Comparison of ENCODE assay signal across 8 cellular contexts in the genomic region with DNA sequence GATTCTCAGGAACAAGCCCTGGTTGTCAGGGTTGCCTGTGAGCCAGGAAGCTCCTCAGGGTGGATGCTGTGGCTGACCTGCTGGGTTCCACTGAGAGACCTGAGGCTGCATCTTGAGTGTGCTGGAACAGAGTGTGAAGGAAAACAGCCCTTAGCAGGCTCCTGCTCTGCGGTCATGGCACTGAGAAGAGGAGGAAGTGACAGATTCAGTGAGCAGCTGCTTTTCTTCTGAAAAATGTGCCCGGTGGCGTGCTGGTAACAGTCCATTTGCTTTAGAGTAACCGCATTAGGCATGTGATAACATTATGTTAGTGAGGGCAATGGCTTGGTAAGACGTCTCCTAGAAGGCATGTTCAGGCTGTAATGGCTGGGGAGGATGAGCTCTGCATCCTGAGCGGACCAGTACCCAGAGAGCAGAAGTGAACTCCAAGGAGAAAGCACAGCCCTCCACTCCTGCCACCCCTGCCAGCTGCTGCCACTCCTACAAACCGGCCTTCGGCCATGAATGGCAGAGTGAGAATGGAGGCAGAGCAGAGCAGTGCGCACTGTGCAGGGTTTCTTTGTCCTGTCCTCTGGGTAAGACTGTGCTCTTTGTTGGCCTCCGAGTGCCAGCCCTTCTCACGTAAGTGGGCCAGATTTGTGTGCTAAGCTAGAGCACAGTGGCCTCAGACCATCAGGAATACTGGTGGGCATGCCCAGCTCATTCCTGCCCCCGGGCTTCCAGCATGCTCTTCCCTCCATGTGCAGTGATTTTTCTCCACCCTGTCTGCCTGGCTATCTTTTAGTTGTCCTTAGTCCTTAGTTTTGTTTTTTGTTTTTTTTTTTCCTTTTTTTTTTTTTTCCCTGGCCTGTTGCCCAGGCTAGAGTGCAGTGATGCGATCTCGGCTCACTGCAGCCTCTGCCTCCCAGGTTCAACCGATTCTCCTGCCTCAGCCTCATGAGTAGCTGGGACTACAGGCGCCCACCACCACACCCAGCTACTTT.
DNase-seq lines count a peak whose midpoint lies in the region; ATAC-seq and TF ChIP-seq lines count a peak whose summit lies in the region.

No MANE protein-coding gene starts in this region.

- H3K9me2 ChIP-seq in PC-9 (ENCODE audit: insufficient read depth): no peaks in the 10 kb centered on the region

- no peaks in the 10 kb centered on the region for H4K20me1 ChIP-seq in PC-9 (ENCODE audit: insufficient read depth)

- TF ChIP-seq CTCF in upper lobe of right lung (IDR thresholded peaks at IDR 0.05): no peak
- no peak for TF ChIP-seq CTCF in PC-9 (conservative IDR thresholded peaks at IDR 0.05)

- DNase-seq in stimulated activated naive CD8-positive, alpha-beta T cell treated with anti-CD3 and anti-CD28 coated beads, Interleukin-15, Interleukin-2, amounts not matched to agents 100 U/mL and 50 U/mL, for 24 hours: peak; percentile 9
- DNase-seq in stimulated activated naive CD8-positive, alpha-beta T cell treated with anti-CD3 and anti-CD28 coated beads, Interleukin-15, amount 100 ng/mL, for 72 hours: no peak
- peak in 37 of 58 donors; percentile 13 to 67 (median 37) for DNase-seq in anterior cingulate cortex (lab: John Stamatoyannopoulos, UW)
- no peak for DNase-seq in upper lobe of right lung
- no peak for DNase-seq in NCI-H82 treated with DMSO at 0.1 percent for 48 hours (lab: John Stamatoyannopoulos, UW; ENCODE audit: unreplicated experiment)
- no peak for DNase-seq in PC-9
- DNase-seq in stimulated activated CD4-positive, alpha-beta T cell treated with anti-CD3 and anti-CD28 coated beads, Interleukin-4, amount 100 ng/mL, for 4 hours: no peak

- no peaks in the 10 kb centered on the region for H3K27me3 Mint-ChIP-seq in stimulated activated naive CD8-positive, alpha-beta T cell treated with anti-CD3 and anti-CD28 coated beads, Interleukin-15, amount 100 ng/mL, for 72 hours

- H3K4me1 Mint-ChIP-seq in stimulated activated naive CD8-positive, alpha-beta T cell treated with anti-CD3 and anti-CD28 coated beads, Interleukin-15, amount 100 ng/mL, for 72 hours: no peaks in the 10 kb centered on the region

- intact Hi-C loops in upper lobe of right lung (cut with DNase I): no loop called here
- intact Hi-C loops in PC-9 (cut with micrococcal nuclease; ENCODE audit: unreplicated experiment): no loop called here

- peak overlapping the region in 1 of 2 donors; percentile 20 for H3K27ac Mint-ChIP-seq in stimulated activated naive CD8-positive, alpha-beta T cell treated with anti-CD3 and anti-CD28 coated beads, Interleukin-15, amount 100 ng/mL, for 72 hours

- no peak overlapping the region for H3K4me2 ChIP-seq in PC-9

- no peaks in the 10 kb centered on the region for H3K9me3 Mint-ChIP-seq in stimulated activated naive CD8-positive, alpha-beta T cell treated with anti-CD3 and anti-CD28 coated beads, Interleukin-15, amount 100 ng/mL, for 72 hours

- peak; percentile 46 for ATAC-seq in stimulated activated naive CD8-positive, alpha-beta T cell treated with anti-CD3 and anti-CD28 coated beads, Interleukin-15, Interleukin-2, amounts not matched to agents 100 U/mL and 50 U/mL, for 24 hours
- no peak for ATAC-seq in stimulated activated naive CD8-positive, alpha-beta T cell treated with anti-CD3 and anti-CD28 coated beads, Interleukin-15, amount 100 ng/mL, for 72 hours
- ATAC-seq in HG03280 (IDR thresholded peaks at IDR 0.05; ENCODE audit: unreplicated experiment) (peak; percentile 64), upper lobe of right lung (peak; percentile 43)

- no peak overlapping the region for H3K27ac ChIP-seq in upper lobe of right lung
- no peak overlapping the region for H3K27ac ChIP-seq in PC-9

- no peaks in the 10 kb centered on the region for H3F3A ChIP-seq in PC-9 (ENCODE audit: insufficient read depth, low read depth)

- no peaks in the 10 kb centered on the region for H3K79me2 ChIP-seq in PC-9 (ENCODE audit: low read depth)

- no peak overlapping the region for H2AFZ ChIP-seq in PC-9

- POLR2A ChIA-PET in PC-9 (lab: Charles Lee; ENCODE audit: unreplicated experiment): no interaction called here

- H3K9me3 ChIP-seq in upper lobe of right lung: no peaks in the 10 kb centered on the region
- no peaks in the 10 kb centered on the region for H3K9me3 ChIP-seq in PC-9 (ENCODE audit: insufficient read depth, low read depth)

- H3K4me3 ChIP-seq in upper lobe of right lung: no peak overlapping the region
- no peak overlapping the region for H3K4me3 ChIP-seq in PC-9

- H3K27me3 ChIP-seq in upper lobe of right lung (no peaks in the 10 kb centered on the region), PC-9 (ENCODE audit: insufficient read depth, low read depth) (no peaks in the 10 kb centered on the region)

- CTCF ChIA-PET in PC-9 (lab: Charles Lee): no interaction called here

- BruUV-seq in PC-9 (replicated peaks; lab: Mats Ljungman, UMichigan): no TSS peak

- H3K4me1 ChIP-seq in upper lobe of right lung (no peaks in the 10 kb centered on the region), PC-9 (replicated peaks; ENCODE audit: insufficient read depth) (no peaks in the 10 kb centered on the region)

- H3K36me3 ChIP-seq in upper lobe of right lung (peaks cover 26% of the 10 kb centered on the region), PC-9 (ENCODE audit: low read depth) (0 out of 2 replicates have a peak, but pooled peaks cover 4% of the 10 kb centered on the region)

- no peak overlapping the region for H3K4me3 Mint-ChIP-seq in stimulated activated naive CD8-positive, alpha-beta T cell treated with anti-CD3 and anti-CD28 coated beads, Interleukin-15, amount 100 ng/mL, for 72 hours

Comparison
In these comparisons a context has a peak if more than half of its experiments do, and no peak if none do; other contexts are left out.
1. DNase-seq: peak in stimulated activated naive CD8-positive, alpha-beta T cell treated with anti-CD3 and anti-CD28 coated beads, Interleukin-15, Interleukin-2, amounts not matched to agents 100 U/mL and 50 U/mL, for 24 hours (single experiment) and anterior cingulate cortex (37 of 58); none in stimulated activated naive CD8-positive, alpha-beta T cell treated with anti-CD3 and anti-CD28 coated beads, Interleukin-15, amount 100 ng/mL, for 72 hours (0 of 2), upper lobe of right lung (single experiment), NCI-H82 treated with DMSO at 0.1 percent for 48 hours (single experiment), PC-9 (0 of 2) and stimulated activated CD4-positive, alpha-beta T cell treated with anti-CD3 and anti-CD28 coated beads, Interleukin-4, amount 100 ng/mL, for 4 hours (0 of 2).